In the genomic region with DNA sequence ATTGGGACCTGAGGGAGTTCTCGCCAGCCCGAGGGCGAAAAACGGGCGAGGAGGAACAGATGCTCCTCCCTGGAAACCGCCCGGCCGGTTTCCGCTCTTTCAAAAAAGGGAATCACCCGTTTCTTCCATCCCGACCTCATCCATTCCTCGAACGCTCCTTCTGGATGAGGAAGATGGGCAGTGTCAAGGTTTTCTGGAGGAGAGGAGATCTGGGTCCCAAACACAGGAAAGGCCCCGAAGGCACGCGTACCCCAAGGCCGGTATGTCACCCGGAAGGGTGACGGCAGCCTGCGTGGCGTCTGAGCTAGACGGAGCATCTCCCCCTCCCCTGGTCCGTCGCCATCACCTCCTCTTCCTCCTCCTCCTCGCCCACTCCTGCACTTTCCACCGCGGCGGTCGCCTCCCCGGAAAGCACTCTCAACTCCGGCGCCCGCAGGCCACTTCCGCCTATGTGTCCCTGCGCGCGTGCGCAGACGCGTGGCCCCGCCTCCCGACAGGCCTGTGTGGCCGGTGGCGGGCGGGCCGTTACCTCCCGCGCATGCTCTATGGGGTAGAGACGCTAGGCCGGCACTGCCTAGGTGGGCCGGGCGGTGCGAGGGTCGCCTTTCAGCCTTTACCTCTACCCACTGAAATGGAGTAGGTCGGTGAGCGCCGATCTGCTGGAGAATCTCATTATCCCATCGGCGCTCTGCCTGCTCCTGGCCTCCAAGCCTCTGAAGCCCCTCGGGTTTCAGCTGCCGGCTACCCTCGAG, we compare ENCODE assay signal across 8 cellular contexts. TPM values are rescaled to one million over a fixed set of nuclear protein-coding genes. Genes with fewer than 3 reads are reported as not detected.
DNase-seq lines count a peak whose midpoint lies in the region; ATAC-seq, FAIRE-seq and TF ChIP-seq lines count a peak whose summit lies in the region.

A gene (minus strand): TSS at position 453 of the 752 bp plus-strand sequence.

- peaks cover 7% of the 10 kb centered on the region for H3K79me2 ChIP-seq in parathyroid adenoma

- H3K27me3 ChIP-seq in adipocyte (replicated peaks; ENCODE audit: control insufficient read depth, insufficient read depth, low read length) (no peaks in the 10 kb centered on the region), cardiac muscle cell (no peaks in the 10 kb centered on the region), parathyroid adenoma (ENCODE audit: control insufficient read depth, insufficient read depth, low read length) (no peaks in the 10 kb centered on the region), tibial artery (no peaks in the 10 kb centered on the region)

- ATAC-seq in HG02840 (IDR thresholded peaks at IDR 0.05; ENCODE audit: low FRiP score, unreplicated experiment): peak; percentile 98

- peak within 1 kb of the TSS; percentile 70 for H3K4me2 ChIP-seq in parathyroid adenoma (ENCODE audit: low read length)

- DNase-seq in GM12892 (ENCODE audit: insufficient read length) (peak; percentile 85), NCI-H1436 (lab: John Stamatoyannopoulos, UW) (peak; percentile 94), SW480 (ENCODE audit: low spot score) (peak; percentile 83), adipocyte (ENCODE audit: low read depth) (peak; percentile 99), cardiac muscle cell (ENCODE audit: low read depth in 1 of 2, low spot score in 1 of 2) (peak; percentile 96 to 97), tibial artery (peak; percentile 96 to 97)

- H3K4me3 ChIP-seq in adipocyte (ENCODE audit: low read length): peak within 1 kb of the TSS; percentile 98
- H3K4me3 ChIP-seq in cardiac muscle cell: peak within 1 kb of the TSS; percentile 93
- peak within 1 kb of the TSS; percentile 91 for H3K4me3 ChIP-seq in parathyroid adenoma (ENCODE audit: low read depth, low read length)
- H3K4me3 ChIP-seq in tibial artery: peak within 1 kb of the TSS; percentile 82 to 94

- peak within 1 kb of the TSS; percentile 82 for H3K27ac ChIP-seq in cardiac muscle cell
- peak within 1 kb of the TSS; percentile 85 for H3K27ac ChIP-seq in parathyroid adenoma
- H3K27ac ChIP-seq in tibial artery: peak within 1 kb of the TSS; percentile 86 to 89

- H3K9ac ChIP-seq in adipocyte (ENCODE audit: low read length) (peak within 1 kb of the TSS; percentile 98), parathyroid adenoma (peak within 1 kb of the TSS; percentile 68)

- FAIRE-seq in GM12892 (lab: Jason Lieb, UNC): peak; percentile 99

- H2AFZ ChIP-seq in parathyroid adenoma: peak within 1 kb of the TSS; percentile 96

- no peak for TF ChIP-seq CTCF in cardiac muscle cell (IDR thresholded peaks at IDR 0.05; ENCODE audit: low read depth, low read length)
- TF ChIP-seq CTCF in parathyroid adenoma (IDR thresholded peaks at IDR 0.05): no peak
- TF ChIP-seq CTCF in tibial artery (IDR thresholded peaks at IDR 0.05): no peak

- no peaks in the 10 kb centered on the region for H3K36me3 ChIP-seq in adipocyte (ENCODE audit: control insufficient read depth, insufficient read depth, low read length, severe bottlenecking)
- no peaks in the 10 kb centered on the region for H3K36me3 ChIP-seq in cardiac muscle cell
- H3K36me3 ChIP-seq in parathyroid adenoma (ENCODE audit: control insufficient read depth, insufficient read depth, low read length): no peaks in the 10 kb centered on the region
- H3K36me3 ChIP-seq in tibial artery: no peaks in the 10 kb centered on the region

- H3K4me1 ChIP-seq in adipocyte (ENCODE audit: control insufficient read depth, insufficient read depth, low read length) (peaks cover 18% of the 10 kb centered on the region), cardiac muscle cell (ENCODE audit: low read depth) (peaks cover 13% of the 10 kb centered on the region), parathyroid adenoma (peaks cover 3% of the 10 kb centered on the region), tibial artery (peaks cover 0 to 30% (median 15%) of the 10 kb centered on the region in 4 donors)

- H3K9me3 ChIP-seq in adipocyte (ENCODE audit: control insufficient read depth, low read length): no peaks in the 10 kb centered on the region
- H3K9me3 ChIP-seq in cardiac muscle cell (ENCODE audit: low read depth): no peaks in the 10 kb centered on the region
- no peaks in the 10 kb centered on the region for H3K9me3 ChIP-seq in parathyroid adenoma (ENCODE audit: control insufficient read depth, low read length)
- no peaks in the 10 kb centered on the region for H3K9me3 ChIP-seq in tibial artery

- peak; percentile 95 for TF ChIP-seq POLR2A in GM12892 (IDR thresholded peaks at IDR 0.05; ENCODE audit: low read depth, low read length)

- intact Hi-C loops in tibial artery (cut with DNase I; ENCODE audit: low total_unique reads): no loop called here

RNA-seq across cellular contexts. Expression of the gene that starts here (rescaled TPM):
- polyA plus RNA-seq in GM12892 (2012; ENCODE audit: missing spikeins): 10.9 TPM
- total RNA-seq in cardiac muscle cell: 4.5 and 6.3 TPM in 2 replicates
- polyA plus RNA-seq in cardiac muscle cell: 11.9 and 13.1 TPM in 2 replicates

Comparison
In these comparisons a context has a peak if more than half of its experiments do, and no peak if none do; other contexts are left out.
1. Peak in every context shown above with its lines: DNase-seq, ATAC-seq, H3K4me3 ChIP-seq and H3K27ac ChIP-seq.